ENCODE assay signal across 8 cellular contexts in genomic region chr2:85600951-85601770, GRCh38. TPM values are rescaled to one million over a fixed set of nuclear protein-coding genes. Genes with fewer than 3 reads are reported as not detected.
A peak's percentile ranks its signal among the peaks of the same experiment; 100 is the strongest.
DNase-seq lines count a peak whose midpoint lies in the region; ATAC-seq, FAIRE-seq and TF ChIP-seq lines count a peak whose summit lies in the region.

No MANE protein-coding gene starts in this region.

- H3K27ac ChIP-seq in CD8-positive, alpha-beta T cell (ENCODE audit: low read depth, low read length) = peak overlapping the region; percentile 4
- H3K27ac ChIP-seq in esophagus squamous epithelium (peak overlapping the region; percentile 82 to 95 (median 87)), pancreas (peak overlapping the region in 2 of 4 donors; percentile 80 to 81)

- H3K9me3 Mint-ChIP-seq in CD8-positive, alpha-beta T cell = no peaks in the 10 kb centered on the region

- WGBS in esophagus squamous epithelium, 2 donors = 74% methylated on average over 4 of the region's 6 CpGs; no CpG with 5 or more reads in 1 of the 2 donors
- 55 to 79% methylated on average over 6 of the region's 6 CpGs for WGBS in pancreas, 2 donors

- no peak for TF ChIP-seq POLR2A in esophagus squamous epithelium (IDR thresholded peaks at IDR 0.05)

- peak overlapping the region; percentile 97 for H3K4me3 ChIP-seq in CD8-positive, alpha-beta T cell (ENCODE audit: low read depth, low read length)
- peak overlapping the region in 3 of 4 donors; percentile 60 to 88 (median 66) for H3K4me3 ChIP-seq in esophagus squamous epithelium
- H3K4me3 ChIP-seq in pancreas = peak overlapping the region; percentile 77 to 95 (median 84)

- peaks cover 19% of the 10 kb centered on the region for H3K36me3 ChIP-seq in CD8-positive, alpha-beta T cell (ENCODE audit: insufficient read depth, low read length)
- H3K36me3 ChIP-seq in esophagus squamous epithelium = peaks cover 8 to 45% (median 17%) of the 10 kb centered on the region in 3 donors
- H3K36me3 ChIP-seq in pancreas = peaks cover 0 to 10% (median 9%) of the 10 kb centered on the region in 3 donors

- H3K4me3 Mint-ChIP-seq in CD8-positive, alpha-beta T cell = peak overlapping the region; percentile 86
- peak overlapping the region; percentile 89 for H3K4me3 Mint-ChIP-seq in T-helper 17 cell

- H3K9me3 ChIP-seq in CD8-positive, alpha-beta T cell (ENCODE audit: low read length) = no peaks in the 10 kb centered on the region
- H3K9me3 ChIP-seq in T-helper 17 cell (ENCODE audit: control insufficient read depth, low read length, poor library complexity, severe bottlenecking) (no peaks in the 10 kb centered on the region), esophagus squamous epithelium (no peaks in the 10 kb centered on the region), pancreas (no peaks in the 10 kb centered on the region)

- peaks cover 47% of the 10 kb centered on the region for H3K4me1 Mint-ChIP-seq in CD8-positive, alpha-beta T cell (ENCODE audit: low read depth)
- peaks cover 30% of the 10 kb centered on the region for H3K4me1 Mint-ChIP-seq in T-helper 17 cell

- H3K27me3 ChIP-seq in CD8-positive, alpha-beta T cell (ENCODE audit: insufficient read depth, low read length) = no peaks in the 10 kb centered on the region
- H3K27me3 ChIP-seq in esophagus squamous epithelium (no peaks in the 10 kb centered on the region), pancreas (no peaks in the 10 kb centered on the region)

- CTCF ChIA-PET in CD8-positive, alpha-beta T cell (lab: Charles Lee) = interaction anchor here (0.8 to 1.7 kb wide), 4 partner anchors 10 to 180 kb away, joined by 3 to 4 read pairs (median 3); no protein-coding TSS in a partner anchor

- no peak for DNase-seq in CD8-positive, alpha-beta T cell
- DNase-seq in T-helper 17 cell (no peak), esophagus squamous epithelium (lab: John Stamatoyannopoulos, UW) (no peak), pancreas (no peak), GM03348 (ENCODE audit: low spot score) (no peak), hippocampal formation (lab: John Stamatoyannopoulos, UW) (no peak), glomerular visceral epithelial cell (ENCODE audit: extremely low spot score) (no peak), NCI-H345 (lab: John Stamatoyannopoulos, UW) (no peak)

- peaks cover 39% of the 10 kb centered on the region for H3K4me1 ChIP-seq in CD8-positive, alpha-beta T cell (ENCODE audit: insufficient read depth, low read length)
- peaks cover 32 to 77% (median 45%) of the 10 kb centered on the region in 3 donors for H3K4me1 ChIP-seq in esophagus squamous epithelium
- H3K4me1 ChIP-seq in pancreas = peaks cover 14 to 41% (median 40%) of the 10 kb centered on the region in 3 donors

- no peak for ATAC-seq in CD8-positive, alpha-beta T cell
- no peak for ATAC-seq in T-helper 17 cell
- ATAC-seq in pancreas = no peak

- POLR2A ChIA-PET in CD8-positive, alpha-beta T cell (lab: Charles Lee) = interaction anchor here (0.8 to 1.9 kb wide), 4 partner anchors 10 to 274 kb away, joined by 4 to 8 read pairs (median 4); partner anchors contain the start of genes C2orf68, TGOLN2 and VAMP5

- H3K27me3 Mint-ChIP-seq in CD8-positive, alpha-beta T cell (ENCODE audit: low read depth) = no peaks in the 10 kb centered on the region
- no peaks in the 10 kb centered on the region for H3K27me3 Mint-ChIP-seq in T-helper 17 cell

- intact Hi-C loops in CD8-positive, alpha-beta T cell (cut with DNase I, micrococcal nuclease) = loop anchor here (2.0 to 5.0 kb wide), 3 partner anchors 14 to 506 kb away; partner anchors contain the start of genes POLR1A (in 1 of the 2), PTCD3 (in 1 of the 2) and TGOLN2 (in 1 of the 2)
- intact Hi-C loops in esophagus squamous epithelium (cut with DNase I) (no loop called here), pancreas (cut with DNase I) (no loop called here)

- no peak for TF ChIP-seq CTCF in CD8-positive, alpha-beta T cell (IDR thresholded peaks at IDR 0.05)
- TF ChIP-seq CTCF in esophagus squamous epithelium (IDR thresholded peaks at IDR 0.05) (no peak), pancreas (IDR thresholded peaks at IDR 0.05) (no peak)

- H3K36me3 Mint-ChIP-seq in CD8-positive, alpha-beta T cell = peaks cover 34% of the 10 kb centered on the region
- H3K36me3 Mint-ChIP-seq in T-helper 17 cell (ENCODE audit: low read depth) = peaks cover 2% of the 10 kb centered on the region

- H3K27ac Mint-ChIP-seq in CD8-positive, alpha-beta T cell = peak overlapping the region; percentile 89
- H3K27ac Mint-ChIP-seq in T-helper 17 cell = peak overlapping the region; percentile 60

- no peak for FAIRE-seq in pancreas (lab: Jason Lieb, UNC)

RNA-seq across cellular contexts. Expression of gene TMEM150A, which starts 1.3 kb away (rescaled TPM):
- total RNA-seq in CD8-positive, alpha-beta T cell = 1 to 10 TPM; 5.7 to 6.0 TPM
- total RNA-seq in T-helper 17 cell (1 to 10 TPM; 6.4 to 7.7 TPM), esophagus squamous epithelium (10 to 100 TPM in 1 of 4 donors, 1 to 10 TPM in 3; 6.3 to 15.8 (median 7.4) TPM), pancreas (10 to 100 TPM; 14.8 to 20.8 (median 17.6) TPM)
- polyA plus RNA-seq in pancreas = 10 to 100 TPM; 36.8 to 47.6 TPM

RNA-seq across cellular contexts. Expression of gene RNF181, which starts 5.6 kb away (rescaled TPM):
- 10 to 100 TPM; 38.1 to 41.0 TPM for total RNA-seq in CD8-positive, alpha-beta T cell
- total RNA-seq in T-helper 17 cell = 10 to 100 TPM; 42.8 to 43.3 TPM
- 100 to 1,000 TPM in 3 of 4 donors, 10 to 100 TPM in 1; 88.3 to 128 (median 115) TPM for total RNA-seq in esophagus squamous epithelium
- total RNA-seq in pancreas = 10 to 100 TPM; 53.5 to 94.1 (median 60.2) TPM
- polyA plus RNA-seq in pancreas = 100 to 1,000 TPM in 1 of 2 donors, 10 to 100 TPM in 1; 92.6 to 104 TPM

RNA-seq across cellular contexts. Expression of gene C2orf68, which starts 10.7 kb away (rescaled TPM):
- 10 to 100 TPM; 23.2 to 27.9 TPM for total RNA-seq in CD8-positive, alpha-beta T cell
- total RNA-seq in T-helper 17 cell = 10 to 100 TPM; 31.2 to 37.3 TPM
- 10 to 100 TPM in 3 of 4 donors, 1 to 10 TPM in 1; 9.4 to 17.1 (median 14.7) TPM for total RNA-seq in esophagus squamous epithelium
- total RNA-seq in pancreas = 10 to 100 TPM; 12.3 to 27.0 (median 14.0) TPM
- 10 to 100 TPM; 18.8 to 33.1 TPM for polyA plus RNA-seq in pancreas

RNA-seq across cellular contexts. Expression of gene USP39, which starts 14.8 kb away (rescaled TPM):
- 10 to 100 TPM; 48.4 to 48.7 TPM for total RNA-seq in CD8-positive, alpha-beta T cell
- total RNA-seq in T-helper 17 cell = 10 to 100 TPM; 46.4 to 54.8 TPM
- total RNA-seq in esophagus squamous epithelium = 10 to 100 TPM; 37.0 to 53.6 (median 40.7) TPM
- 10 to 100 TPM; 14.5 to 22.6 (median 16.5) TPM for total RNA-seq in pancreas
- polyA plus RNA-seq in pancreas = 10 to 100 TPM; 18.7 to 20.4 TPM

RNA-seq across cellular contexts. Expression of gene VAMP5, which starts 16.9 kb away (rescaled TPM):
- 10 to 100 TPM; 22.7 to 23.9 TPM for total RNA-seq in CD8-positive, alpha-beta T cell
- 10 to 100 TPM; 38.2 to 39.5 TPM for total RNA-seq in T-helper 17 cell
- total RNA-seq in esophagus squamous epithelium = 10 to 100 TPM in 3 of 4 donors, 1 to 10 TPM in 1; 6.1 to 45.6 (median 17.0) TPM
- 10 to 100 TPM in 3 of 6 donors, 1 to 10 TPM in 3; 8.3 to 14.2 (median 11.1) TPM for total RNA-seq in pancreas
- polyA plus RNA-seq in pancreas = 10 to 100 TPM; 27.7 to 29.5 TPM

Comparison
In these comparisons a context has a peak if more than half of its experiments do, and no peak if none do; other contexts are left out.
1. intact Hi-C loops: an anchor here in CD8-positive, alpha-beta T cell (2.0 to 5.0 kb wide); none called in esophagus squamous epithelium and pancreas.